7 cellular contexts compared by ENCODE assay signal in genomic region chr10:97596101-97597055, GRCh38. TPM values are rescaled to one million over a fixed set of nuclear protein-coding genes. Genes with fewer than 3 reads are reported as not detected.
DNase-seq lines count a peak whose midpoint lies in the region; ATAC-seq and TF ChIP-seq lines count a peak whose summit lies in the region.
"Had no signal": no experiment of that assay in that cellular context is flagged by ENCODE, and none has a peak within 500 bp of the region (broad histone marks: within the 10 kb centered on the region; RNA-seq: fewer than 3 reads in every experiment).

No MANE protein-coding gene starts in this region.

- no peak for ATAC-seq in stimulated activated naive CD8-positive, alpha-beta T cell treated with anti-CD3 and anti-CD28 coated beads, Interleukin-15, Interleukin-2, amounts not matched to agents 100 U/mL and 50 U/mL, for 24 hours
- no peak for ATAC-seq in HG03135 (IDR thresholded peaks at IDR 0.05; ENCODE audit: unreplicated experiment)

- H3K4me1 Mint-ChIP-seq in brain = peaks cover 4% of the 10 kb centered on the region

- H3K4me3 Mint-ChIP-seq in brain = no peak overlapping the region

- H3K27ac Mint-ChIP-seq in brain = peak overlapping the region in 3 of 5 experiments; percentile 32 to 72 (median 42)
- H3K27ac Mint-ChIP-seq: activated T-helper 2 cell treated with anti-CD3 and anti-CD28 coated beads, Interferon-gamma antibody, Interleukin-2, Interleukin-4, amounts not matched to agents 10 μg/mL and 5 μg/mL and 100 μg/mL, durations not matched to agents 14 hours and 24 hours and 36 hours had no signal

- no peaks in the 10 kb centered on the region for H3K9me3 Mint-ChIP-seq in brain
- H3K9me3 Mint-ChIP-seq: activated T-helper 2 cell treated with anti-CD3 and anti-CD28 coated beads, Interferon-gamma antibody, Interleukin-2, Interleukin-4, amounts not matched to agents 10 μg/mL and 5 μg/mL and 100 μg/mL, durations not matched to agents 14 hours and 24 hours and 36 hours had no signal

- no peaks in the 10 kb centered on the region for H3K36me3 Mint-ChIP-seq in brain

- no peak for TF ChIP-seq CTCF in brain (conservative IDR thresholded peaks at IDR 0.05)

- no peaks in the 10 kb centered on the region for H3K27me3 Mint-ChIP-seq in brain

- DNase-seq in DMS53 (lab: John Stamatoyannopoulos, UW) = peak; percentile 40
- peak; percentile 64 for DNase-seq in mucosa of gallbladder (ENCODE audit: low spot score)
- no peak for DNase-seq in stimulated activated naive CD8-positive, alpha-beta T cell treated with anti-CD3 and anti-CD28 coated beads, Interleukin-15, Interleukin-2, amounts not matched to agents 100 U/mL and 50 U/mL, for 24 hours
- DNase-seq in Kasumi-1 (lab: John Stamatoyannopoulos, UW) = no peak

RNA-seq across cellular contexts. Expression of gene C10orf62, which starts 6.9 kb away (rescaled TPM):
- polyA plus RNA-seq in brain (ENCODE audit: insufficient read depth, low read depth, low replicate concordance) = not detected
- total RNA-seq in mucosa of gallbladder = 1.0 TPM
- total RNA-seq: activated T-helper 2 cell treated with anti-CD3 and anti-CD28 coated beads, Interferon-gamma antibody, Interleukin-2, Interleukin-4, amounts not matched to agents 10 μg/mL and 5 μg/mL and 100 μg/mL, durations not matched to agents 14 hours and 24 hours and 36 hours had no signal

RNA-seq across cellular contexts. Expression of gene HOGA1, which starts 12.2 kb away (rescaled TPM):
- polyA plus RNA-seq in brain (ENCODE audit: insufficient read depth, low read depth, low replicate concordance) = 1.4 TPM
- 13.3 TPM for total RNA-seq in mucosa of gallbladder
- total RNA-seq: activated T-helper 2 cell treated with anti-CD3 and anti-CD28 coated beads, Interferon-gamma antibody, Interleukin-2, Interleukin-4, amounts not matched to agents 10 μg/mL and 5 μg/mL and 100 μg/mL, durations not matched to agents 14 hours and 24 hours and 36 hours had no signal

RNA-seq across cellular contexts. Expression of gene ANKRD2, which starts 23.8 kb away (rescaled TPM):
- 1.6 TPM for polyA plus RNA-seq in brain (ENCODE audit: insufficient read depth, low read depth, low replicate concordance)
- 2.3 TPM for total RNA-seq in mucosa of gallbladder

RNA-seq across cellular contexts. Expression of gene MORN4, which starts 36.9 kb away (rescaled TPM):
- 26.5 TPM for polyA plus RNA-seq in brain (ENCODE audit: insufficient read depth, low read depth, low replicate concordance)
- total RNA-seq in mucosa of gallbladder = 6.9 TPM

RNA-seq across cellular contexts. Expression of gene PI4K2A, which starts 44.1 kb away (rescaled TPM):
- 23.3 TPM for polyA plus RNA-seq in brain (ENCODE audit: insufficient read depth, low read depth, low replicate concordance)
- 22.3 TPM for total RNA-seq in mucosa of gallbladder

Comparison
In these comparisons a context has a peak if more than half of its experiments do, and no peak if none do; other contexts are left out.
1. DNase-seq: peak in DMS53 (single experiment) and mucosa of gallbladder (single experiment); none in stimulated activated naive CD8-positive, alpha-beta T cell treated with anti-CD3 and anti-CD28 coated beads, Interleukin-15, Interleukin-2, amounts not matched to agents 100 U/mL and 50 U/mL, for 24 hours (single experiment) and Kasumi-1 (0 of 2).